ENCODE assay signal across 20 cellular contexts in the genomic region with DNA sequence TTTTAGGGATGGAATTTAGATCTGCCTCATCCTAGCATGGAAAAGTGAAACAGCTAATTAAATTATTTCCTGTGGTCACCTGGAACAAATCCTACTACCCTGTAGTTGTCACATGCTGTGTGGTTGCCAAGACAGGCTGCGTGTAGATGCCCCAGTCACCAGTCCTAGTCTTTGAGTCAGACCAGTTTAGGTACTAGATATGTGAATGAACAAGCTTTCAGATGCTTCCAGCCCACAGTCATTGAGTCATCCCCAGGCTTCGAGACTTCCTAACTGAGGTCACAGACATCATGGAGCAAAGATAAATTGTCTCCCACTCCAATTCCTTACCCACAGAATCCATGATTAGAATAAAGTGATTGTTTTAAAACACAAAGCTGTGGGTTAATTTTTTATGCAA. TPM values are rescaled to one million over a fixed set of nuclear protein-coding genes. Genes with fewer than 3 reads are reported as not detected.
A peak's percentile ranks its signal among the peaks of the same experiment; 100 is the strongest.
DNase-seq lines count a peak whose midpoint lies in the region; ATAC-seq and TF ChIP-seq lines count a peak whose summit lies in the region.
"Had no signal": no experiment of that assay in that cellular context is flagged by ENCODE, and none has a peak within 500 bp of the region (broad histone marks: within the 10 kb centered on the region; RNA-seq: fewer than 3 reads in every experiment).

No MANE protein-coding gene starts in this region.

- no peaks in the 10 kb centered on the region for H3K4me1 ChIP-seq in left lung
- H3K4me1 ChIP-seq in heart left ventricle, result peaks cover 0 to 9% (median 0%) of the 10 kb centered on the region in 12 donors
- H3K4me1 ChIP-seq: colonic mucosa, right lobe of liver had no signal

- peaks cover 6 to 15% of the 10 kb centered on the region in 2 donors for H3K9me3 Mint-ChIP-seq in stimulated activated naive CD8-positive, alpha-beta T cell treated with anti-CD3 and anti-CD28 coated beads, Interleukin-15, amount 100 ng/mL, for 72 hours
- H3K9me3 Mint-ChIP-seq: nephron progenitor cell had no signal

- TF ChIP-seq CTCF in BJ (IDR thresholded peaks at IDR 0.05; ENCODE audit: insufficient read depth, low read depth, low read length) (no peak), left lung (IDR thresholded peaks at IDR 0.05) (no peak), heart left ventricle (IDR thresholded peaks at IDR 0.05) (no peak)

- DNase-seq in BJ (ENCODE audit: low read depth), result peak; percentile 41
- DNase-seq in MG63, result peak; percentile 14
- DNase-seq in dedifferentiated amniotic fluid mesenchymal stem cell (ENCODE audit: extremely low spot score), result peak; percentile 29
- DNase-seq in left lung, result no peak
- DNase-seq in COR-L47 (lab: John Stamatoyannopoulos, UW), result no peak
- DNase-seq in stimulated activated naive CD8-positive, alpha-beta T cell treated with anti-CD3 and anti-CD28 coated beads, Interleukin-15, amount 100 ng/mL, for 72 hours, result no peak
- DNase-seq in heart left ventricle, result no peak
- DNase-seq: colonic mucosa; left cardiac atrium; NCI-H1417; NCI-H524; nephron progenitor cell; right lobe of liver; Right ventricle myocardium superior; stimulated activated naive CD8-positive, alpha-beta T cell treated with anti-CD3 and anti-CD28 coated beads, Interleukin-15, Interleukin-2, amounts not matched to agents 100 U/mL and 50 U/mL, for 24 hours had no signal

- WGBS in heart left ventricle, 4 donors, result 65 to 97% (median 86%) methylated on average over 2 of the region's 2 CpGs

- H3K27ac ChIP-seq in left lung (no peak overlapping the region), heart left ventricle (no peak overlapping the region)
- H3K27ac ChIP-seq: colonic mucosa, right lobe of liver had no signal

- TF ChIP-seq POLR2A in heart left ventricle (IDR thresholded peaks at IDR 0.05), result no peak

- ATAC-seq in left lung, result peak; percentile 29
- ATAC-seq in stimulated activated naive CD8-positive, alpha-beta T cell treated with anti-CD3 and anti-CD28 coated beads, Interleukin-15, amount 100 ng/mL, for 72 hours, result no peak
- no peak for ATAC-seq in HG03571 (IDR thresholded peaks at IDR 0.05; ENCODE audit: unreplicated experiment)
- no peak for ATAC-seq in heart left ventricle
- ATAC-seq: stimulated activated naive CD8-positive, alpha-beta T cell treated with anti-CD3 and anti-CD28 coated beads, Interleukin-15, Interleukin-2, amounts not matched to agents 100 U/mL and 50 U/mL, for 24 hours had no signal

- no peaks in the 10 kb centered on the region for H3K27me3 Mint-ChIP-seq in stimulated activated naive CD8-positive, alpha-beta T cell treated with anti-CD3 and anti-CD28 coated beads, Interleukin-15, amount 100 ng/mL, for 72 hours
- H3K27me3 Mint-ChIP-seq: activated naive CD4-positive, alpha-beta T cell treated with anti-CD3 and anti-CD28 coated beads, Interleukin-2, amount 50 U/mL, for 24 hours; IgD-negative memory B cell had no signal

- H3K9me3 ChIP-seq in MG63, result no peaks in the 10 kb centered on the region
- H3K9me3 ChIP-seq in left lung, result no peaks in the 10 kb centered on the region
- no peaks in the 10 kb centered on the region for H3K9me3 ChIP-seq in heart left ventricle
- H3K9me3 ChIP-seq: colonic mucosa, right lobe of liver had no signal

- no peaks in the 10 kb centered on the region for H3K4me1 Mint-ChIP-seq in stimulated activated naive CD8-positive, alpha-beta T cell treated with anti-CD3 and anti-CD28 coated beads, Interleukin-15, amount 100 ng/mL, for 72 hours
- H3K4me1 Mint-ChIP-seq: activated naive CD4-positive, alpha-beta T cell treated with anti-CD3 and anti-CD28 coated beads, Interleukin-2, amount 50 U/mL, for 24 hours; CD14-positive monocyte; IgD-negative memory B cell; nephron progenitor cell had no signal

- H3K27me3 ChIP-seq in BJ (ENCODE audit: control insufficient read depth, insufficient read depth, low read length) (no peaks in the 10 kb centered on the region), MG63 (no peaks in the 10 kb centered on the region), left lung (no peaks in the 10 kb centered on the region), heart left ventricle (no peaks in the 10 kb centered on the region)
- H3K27me3 ChIP-seq: colonic mucosa, right lobe of liver had no signal

- H3K4me3 ChIP-seq in BJ (ENCODE audit: low read depth, low read length), result no peak overlapping the region
- H3K4me3 ChIP-seq in MG63, result no peak overlapping the region
- no peak overlapping the region for H3K4me3 ChIP-seq in left lung
- no peak overlapping the region for H3K4me3 ChIP-seq in heart left ventricle
- H3K4me3 ChIP-seq: colonic mucosa, right lobe of liver had no signal

- H3K4me3 Mint-ChIP-seq in stimulated activated naive CD8-positive, alpha-beta T cell treated with anti-CD3 and anti-CD28 coated beads, Interleukin-15, amount 100 ng/mL, for 72 hours, result no peak overlapping the region
- H3K4me3 Mint-ChIP-seq: activated naive CD4-positive, alpha-beta T cell treated with anti-CD3 and anti-CD28 coated beads, Interleukin-2, amount 50 U/mL, for 24 hours; CD14-positive monocyte; IgD-negative memory B cell; nephron progenitor cell had no signal

- no peaks in the 10 kb centered on the region for H3K36me3 ChIP-seq in BJ (ENCODE audit: control insufficient read depth, insufficient read depth, low read length)
- H3K36me3 ChIP-seq in MG63, result no peaks in the 10 kb centered on the region
- H3K36me3 ChIP-seq in left lung, result no peaks in the 10 kb centered on the region
- H3K36me3 ChIP-seq in heart left ventricle, result no peaks in the 10 kb centered on the region
- H3K36me3 ChIP-seq: colonic mucosa, right lobe of liver had no signal

- CTCF ChIA-PET in BJ (lab: Yijun Ruan, JAX), result interaction anchor here (1.1 to 1.3 kb wide), 2 partner anchors 15 to 96 kb away, joined by 3 read pairs; no protein-coding TSS in a partner anchor

- POLR2A ChIA-PET in BJ (lab: Charles Lee), result no interaction called here

- intact Hi-C loops in left lung (cut with DNase I) (no loop called here), heart left ventricle (cut with DNase I) (no loop called here)

- H3K27ac Mint-ChIP-seq in stimulated activated naive CD8-positive, alpha-beta T cell treated with anti-CD3 and anti-CD28 coated beads, Interleukin-15, amount 100 ng/mL, for 72 hours, result no peak overlapping the region
- H3K27ac Mint-ChIP-seq: activated naive CD4-positive, alpha-beta T cell treated with anti-CD3 and anti-CD28 coated beads, Interleukin-2, amount 50 U/mL, for 24 hours; CD14-positive monocyte; IgD-negative memory B cell; nephron progenitor cell had no signal

RNA-seq across cellular contexts. Expression of a gene that starts 35.8 kb away (rescaled TPM):
- polyA plus RNA-seq in BJ (2011; rRNA removed), result 0.29 and 0.32 TPM in 2 replicates
- polyA minus RNA-seq in BJ (2011; rRNA and poly(A)+ RNA removed), result 0.19 and 0.46 TPM in 2 replicates
- total RNA-seq in MG63 (2014; rRNA removed; shearing (Covaris generic); ENCODE audit: low replicate concordance), result 1.1 and 1.4 TPM in 2 replicates
- 1 to 10 TPM; 4.1 to 9.4 TPM for total RNA-seq in left lung
- total RNA-seq in heart left ventricle, result 10 to 100 TPM in 6 of 9 donors, 1 to 10 TPM in 3; 2.7 to 22.9 (median 13.3) TPM
- polyA plus RNA-seq in heart left ventricle, result 10 to 100 TPM in 1 of 2 donors, 1 to 10 TPM in 1; 3.2 to 42.3 TPM
- total RNA-seq: activated CD8-positive, alpha-beta memory T cell treated with anti-CD3 and anti-CD28 coated beads for 36 hours had no signal
- polyA plus RNA-seq: IgD-negative memory B cell had no signal

Comparison
In these comparisons a context has a peak if more than half of its experiments do, and no peak if none do; other contexts are left out.
1. DNase-seq: peak in BJ (single experiment), MG63 (single experiment) and dedifferentiated amniotic fluid mesenchymal stem cell (single experiment); none in left lung (0 of 2), COR-L47 (single experiment), stimulated activated naive CD8-positive, alpha-beta T cell treated with anti-CD3 and anti-CD28 coated beads, Interleukin-15, amount 100 ng/mL, for 72 hours (0 of 2) and heart left ventricle (0 of 5).